ENCODE assay signal across 1 cellular context in the genomic region with DNA sequence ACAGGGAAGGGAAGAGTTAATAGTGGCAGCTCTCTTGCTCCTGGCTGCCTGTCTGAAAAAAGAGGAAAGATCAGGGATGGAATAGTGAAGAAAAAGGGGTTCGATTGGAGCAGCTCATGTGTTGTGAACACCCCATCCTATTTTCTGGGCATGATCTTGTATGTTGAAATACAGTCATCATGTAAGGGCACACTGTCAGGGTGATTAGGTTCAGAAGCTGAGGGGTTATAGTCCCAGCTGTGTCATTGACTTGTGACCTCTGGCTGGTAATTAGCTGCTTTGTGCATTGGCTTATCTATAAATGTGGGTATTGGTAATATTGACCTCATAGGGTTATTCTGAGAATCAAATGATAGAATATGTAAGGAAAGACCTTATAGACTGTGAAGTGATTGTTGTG.
TF ChIP-seq lines count a peak whose summit lies in the region.

No MANE protein-coding gene starts in this region.

TF ChIP-seq in liver, 16 proteins besides CTCF, POLR2A, EP300 and RAD21:
- TF ChIP-seq FOXA2 (IDR thresholded peaks at IDR 0.05), result no peak
- TF ChIP-seq EGR1 (IDR thresholded peaks at IDR 0.05; ENCODE audit: low read depth in 2 of 2), result no peak
- peak; percentile 28 to 32 for TF ChIP-seq RXRA (IDR thresholded peaks at IDR 0.05)
- TF ChIP-seq HNF4A (conservative IDR thresholded peaks at IDR 0.05), result peak; percentile 29 to 70
